1 cellular context compared by ENCODE assay signal in the genomic region with DNA sequence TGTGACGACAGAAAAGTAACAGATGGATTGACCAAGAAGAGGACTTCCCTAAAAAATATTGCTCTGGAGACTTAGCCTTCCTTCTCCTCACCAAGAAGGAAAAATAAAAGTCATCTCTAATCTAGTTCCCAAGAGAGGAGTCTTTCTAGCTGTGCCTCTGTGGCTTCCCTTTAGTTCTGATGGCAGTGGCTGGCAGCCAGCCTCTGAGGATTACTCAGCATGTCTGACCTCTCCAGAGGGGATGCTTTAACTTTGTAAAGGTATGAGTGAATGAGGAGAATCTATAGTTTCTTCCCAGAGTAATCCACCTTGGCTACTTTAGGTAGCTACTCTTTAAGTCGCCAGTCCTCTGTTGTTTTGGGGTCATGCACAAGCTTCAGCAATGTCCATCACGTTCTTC.
TF ChIP-seq lines count a peak whose summit lies in the region.

No MANE protein-coding gene starts in this region.

TF ChIP-seq in IMR-90, 13 proteins besides CTCF, POLR2A, EP300 and RAD21:
- TF ChIP-seq MAFK (IDR thresholded peaks at IDR 0.05; ENCODE audit: low read depth, low read length): no peak
- TF ChIP-seq MAZ (IDR thresholded peaks at IDR 0.05; ENCODE audit: borderline replicate concordance, low read depth, low read length): no peak
- TF ChIP-seq FOS (IDR thresholded peaks at IDR 0.05; ENCODE audit: low read depth, low read length): no peak
- no peak for TF ChIP-seq RCOR1 (IDR thresholded peaks at IDR 0.05; ENCODE audit: insufficient replicate concordance, low read length)
- TF ChIP-seq USF2 (IDR thresholded peaks at IDR 0.05; ENCODE audit: low read depth, low read length): no peak
- no peak for TF ChIP-seq MXI1 (IDR thresholded peaks at IDR 0.05; ENCODE audit: borderline replicate concordance, low read depth, low read length)
- TF ChIP-seq CEBPB (IDR thresholded peaks at IDR 0.05; ENCODE audit: low read depth, low read length): no peak
- TF ChIP-seq BHLHE40 (IDR thresholded peaks at IDR 0.05; ENCODE audit: low read depth, low read length): no peak
- TF ChIP-seq RFX5 (IDR thresholded peaks at IDR 0.05; ENCODE audit: low read depth, low read length): no peak
- TF ChIP-seq ELK1 (IDR thresholded peaks at IDR 0.05; ENCODE audit: borderline replicate concordance, low read depth, low read length): no peak
- TF ChIP-seq SMC3 (IDR thresholded peaks at IDR 0.05; ENCODE audit: low read depth, low read length): no peak
- TF ChIP-seq NFE2L2 (IDR thresholded peaks at IDR 0.05; ENCODE audit: low read depth, low read length): no peak
- TF ChIP-seq CHD1 (IDR thresholded peaks at IDR 0.05; ENCODE audit: low read depth, low read length): no peak
